In the genomic region with DNA sequence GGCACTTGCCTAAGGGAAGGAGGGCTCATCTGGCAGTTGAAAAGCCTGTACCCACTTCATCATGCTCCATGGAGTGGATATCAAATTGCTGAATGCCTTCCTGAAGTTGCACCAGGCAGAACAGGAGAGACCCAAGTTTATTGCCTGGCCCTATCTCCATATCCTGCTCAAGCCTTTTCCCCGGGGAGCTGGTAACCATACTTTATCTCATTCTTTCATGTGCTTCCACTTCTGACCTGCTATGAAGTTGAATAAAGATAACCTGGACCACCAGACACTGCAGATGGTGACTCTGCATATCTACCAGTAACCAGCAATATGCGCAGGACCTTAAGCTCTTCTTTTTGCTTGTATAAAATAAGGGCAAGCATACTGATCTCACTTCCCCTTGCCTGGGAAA, we compare ENCODE assay signal across 1 cellular context.
TF ChIP-seq lines count a peak whose summit lies in the region.

No MANE protein-coding gene starts in this region.

TF ChIP-seq in GM23338, 12 proteins besides CTCF, POLR2A, EP300 and RAD21 (continued from another document):
- TF ChIP-seq, protein P1, sequence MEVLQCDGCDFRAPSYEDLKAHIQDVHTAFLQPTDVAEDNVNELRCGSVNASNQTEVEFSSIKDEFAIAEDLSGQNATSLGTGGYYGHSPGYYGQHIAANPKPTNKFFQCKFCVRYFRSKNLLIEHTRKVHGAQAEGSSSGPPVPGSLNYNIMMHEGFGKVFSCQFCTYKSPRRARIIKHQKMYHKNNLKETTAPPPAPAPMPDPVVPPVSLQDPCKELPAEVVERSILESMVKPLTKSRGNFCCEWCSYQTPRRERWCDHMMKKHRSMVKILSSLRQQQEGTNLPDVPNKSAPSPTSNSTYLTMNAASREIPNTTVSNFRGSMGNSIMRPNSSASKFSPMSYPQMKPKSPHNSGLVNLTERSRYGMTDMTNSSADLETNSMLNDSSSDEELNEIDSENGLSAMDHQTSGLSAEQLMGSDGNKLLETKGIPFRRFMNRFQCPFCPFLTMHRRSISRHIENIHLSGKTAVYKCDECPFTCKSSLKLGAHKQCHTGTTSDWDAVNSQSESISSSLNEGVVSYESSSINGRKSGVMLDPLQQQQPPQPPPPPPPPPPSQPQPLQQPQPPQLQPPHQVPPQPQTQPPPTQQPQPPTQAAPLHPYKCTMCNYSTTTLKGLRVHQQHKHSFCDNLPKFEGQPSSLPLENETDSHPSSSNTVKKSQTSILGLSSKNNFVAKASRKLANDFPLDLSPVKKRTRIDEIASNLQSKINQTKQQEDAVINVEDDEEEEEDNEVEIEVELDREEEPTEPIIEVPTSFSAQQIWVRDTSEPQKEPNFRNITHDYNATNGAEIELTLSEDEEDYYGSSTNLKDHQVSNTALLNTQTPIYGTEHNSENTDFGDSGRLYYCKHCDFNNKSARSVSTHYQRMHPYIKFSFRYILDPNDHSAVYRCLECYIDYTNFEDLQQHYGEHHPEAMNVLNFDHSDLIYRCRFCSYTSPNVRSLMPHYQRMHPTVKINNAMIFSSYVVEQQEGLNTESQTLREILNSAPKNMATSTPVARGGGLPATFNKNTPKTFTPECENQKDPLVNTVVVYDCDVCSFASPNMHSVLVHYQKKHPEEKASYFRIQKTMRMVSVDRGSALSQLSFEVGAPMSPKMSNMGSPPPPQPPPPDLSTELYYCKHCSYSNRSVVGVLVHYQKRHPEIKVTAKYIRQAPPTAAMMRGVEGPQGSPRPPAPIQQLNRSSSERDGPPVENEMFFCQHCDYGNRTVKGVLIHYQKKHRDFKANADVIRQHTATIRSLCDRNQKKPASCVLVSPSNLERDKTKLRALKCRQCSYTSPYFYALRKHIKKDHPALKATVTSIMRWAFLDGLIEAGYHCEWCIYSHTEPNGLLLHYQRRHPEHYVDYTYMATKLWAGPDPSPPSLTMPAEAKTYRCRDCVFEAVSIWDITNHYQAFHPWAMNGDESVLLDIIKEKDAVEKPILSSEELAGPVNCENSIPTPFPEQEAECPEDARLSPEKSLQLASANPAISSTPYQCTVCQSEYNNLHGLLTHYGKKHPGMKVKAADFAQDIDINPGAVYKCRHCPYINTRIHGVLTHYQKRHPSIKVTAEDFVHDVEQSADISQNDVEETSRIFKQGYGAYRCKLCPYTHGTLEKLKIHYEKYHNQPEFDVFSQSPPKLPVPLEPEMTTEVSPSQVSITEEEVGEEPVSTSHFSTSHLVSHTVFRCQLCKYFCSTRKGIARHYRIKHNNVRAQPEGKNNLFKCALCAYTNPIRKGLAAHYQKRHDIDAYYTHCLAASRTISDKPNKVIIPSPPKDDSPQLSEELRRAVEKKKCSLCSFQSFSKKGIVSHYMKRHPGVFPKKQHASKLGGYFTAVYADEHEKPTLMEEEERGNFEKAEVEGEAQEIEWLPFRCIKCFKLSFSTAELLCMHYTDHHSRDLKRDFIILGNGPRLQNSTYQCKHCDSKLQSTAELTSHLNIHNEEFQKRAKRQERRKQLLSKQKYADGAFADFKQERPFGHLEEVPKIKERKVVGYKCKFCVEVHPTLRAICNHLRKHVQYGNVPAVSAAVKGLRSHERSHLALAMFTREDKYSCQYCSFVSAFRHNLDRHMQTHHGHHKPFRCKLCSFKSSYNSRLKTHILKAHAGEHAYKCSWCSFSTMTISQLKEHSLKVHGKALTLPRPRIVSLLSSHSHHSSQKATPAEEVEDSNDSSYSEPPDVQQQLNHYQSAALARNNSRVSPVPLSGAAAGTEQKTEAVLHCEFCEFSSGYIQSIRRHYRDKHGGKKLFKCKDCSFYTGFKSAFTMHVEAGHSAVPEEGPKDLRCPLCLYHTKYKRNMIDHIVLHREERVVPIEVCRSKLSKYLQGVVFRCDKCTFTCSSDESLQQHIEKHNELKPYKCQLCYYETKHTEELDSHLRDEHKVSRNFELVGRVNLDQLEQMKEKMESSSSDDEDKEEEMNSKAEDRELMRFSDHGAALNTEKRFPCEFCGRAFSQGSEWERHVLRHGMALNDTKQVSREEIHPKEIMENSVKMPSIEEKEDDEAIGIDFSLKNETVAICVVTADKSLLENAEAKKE (CRISPR knock-in tag; IDR thresholded peaks at IDR 0.05) = no peak
- TF ChIP-seq ZNF114 (CRISPR knock-in tag; IDR thresholded peaks at IDR 0.05) = no peak
